ENCODE assay signal across 2 cellular contexts in the genomic region with DNA sequence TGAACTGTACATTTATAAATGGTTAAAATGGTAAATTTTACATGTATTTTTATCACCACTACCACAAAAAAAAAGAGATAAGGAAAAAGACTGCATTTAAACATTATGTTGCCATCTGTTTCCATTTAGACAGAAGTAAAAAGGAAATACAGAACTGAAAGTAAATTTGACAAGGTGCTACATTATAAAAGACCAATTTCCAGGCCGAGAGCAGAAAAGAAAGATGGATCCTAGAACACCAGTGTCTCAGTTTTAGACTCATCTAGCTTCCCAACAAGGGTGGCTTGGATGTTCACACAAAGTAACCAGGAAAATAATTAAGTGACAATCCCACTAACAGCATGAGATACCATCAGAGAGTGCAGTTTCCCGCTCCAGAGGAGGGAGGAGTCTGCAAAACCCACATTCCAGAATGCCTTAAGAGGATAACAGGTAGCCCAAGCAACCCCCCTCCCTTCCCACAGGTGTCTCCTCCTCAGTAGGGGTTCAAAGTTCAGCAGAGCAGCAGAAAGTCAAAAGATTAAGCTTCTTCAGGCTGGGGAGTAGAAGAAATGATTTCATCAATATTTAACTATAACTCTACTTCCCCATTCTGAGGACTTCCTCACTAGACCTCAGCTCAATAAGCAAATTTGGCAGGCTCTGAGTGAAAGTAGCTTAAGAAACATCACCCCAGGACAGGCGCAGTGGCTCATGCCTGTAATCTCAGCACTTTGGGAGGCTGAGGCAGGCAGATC.
TF ChIP-seq lines count a peak whose summit lies in the region.

No MANE protein-coding gene starts in this region.

TF ChIP-seq in SK-N-SH, 30 proteins besides CTCF, POLR2A, EP300 and RAD21 (continued from another document):
- TF ChIP-seq SIN3A (IDR thresholded peaks at IDR 0.05; ENCODE audit: borderline replicate concordance, low read depth, low read length) (no peak), TEAD4 (IDR thresholded peaks at IDR 0.05; ENCODE audit: borderline replicate concordance, insufficient read depth) (no peak), IRF3 (IDR thresholded peaks at IDR 0.05; ENCODE audit: low read depth, low read length) (no peak), GATA2 (CRISPR knock-in tag; IDR thresholded peaks at IDR 0.05) (no peak), SMC3 (IDR thresholded peaks at IDR 0.05; ENCODE audit: low read depth, low read length) (no peak), NFIC (IDR thresholded peaks at IDR 0.05; ENCODE audit: borderline replicate concordance) (no peak), RFX5 (IDR thresholded peaks at IDR 0.05; ENCODE audit: low read length) (no peak), MAX (IDR thresholded peaks at IDR 0.05; ENCODE audit: low read depth) (no peak)
- TF ChIP-seq, protein P1, sequence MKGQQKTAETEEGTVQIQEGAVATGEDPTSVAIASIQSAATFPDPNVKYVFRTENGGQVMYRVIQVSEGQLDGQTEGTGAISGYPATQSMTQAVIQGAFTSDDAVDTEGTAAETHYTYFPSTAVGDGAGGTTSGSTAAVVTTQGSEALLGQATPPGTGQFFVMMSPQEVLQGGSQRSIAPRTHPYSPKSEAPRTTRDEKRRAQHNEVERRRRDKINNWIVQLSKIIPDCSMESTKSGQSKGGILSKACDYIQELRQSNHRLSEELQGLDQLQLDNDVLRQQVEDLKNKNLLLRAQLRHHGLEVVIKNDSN (IDR thresholded peaks at IDR 0.05; ENCODE audit: borderline replicate concordance, low read depth): no peak
- TF ChIP-seq, protein P2, sequence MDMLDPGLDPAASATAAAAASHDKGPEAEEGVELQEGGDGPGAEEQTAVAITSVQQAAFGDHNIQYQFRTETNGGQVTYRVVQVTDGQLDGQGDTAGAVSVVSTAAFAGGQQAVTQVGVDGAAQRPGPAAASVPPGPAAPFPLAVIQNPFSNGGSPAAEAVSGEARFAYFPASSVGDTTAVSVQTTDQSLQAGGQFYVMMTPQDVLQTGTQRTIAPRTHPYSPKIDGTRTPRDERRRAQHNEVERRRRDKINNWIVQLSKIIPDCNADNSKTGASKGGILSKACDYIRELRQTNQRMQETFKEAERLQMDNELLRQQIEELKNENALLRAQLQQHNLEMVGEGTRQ (IDR thresholded peaks at IDR 0.05; ENCODE audit: borderline replicate concordance, low read depth, low read length): no peak
- TF ChIP-seq, protein P3, sequence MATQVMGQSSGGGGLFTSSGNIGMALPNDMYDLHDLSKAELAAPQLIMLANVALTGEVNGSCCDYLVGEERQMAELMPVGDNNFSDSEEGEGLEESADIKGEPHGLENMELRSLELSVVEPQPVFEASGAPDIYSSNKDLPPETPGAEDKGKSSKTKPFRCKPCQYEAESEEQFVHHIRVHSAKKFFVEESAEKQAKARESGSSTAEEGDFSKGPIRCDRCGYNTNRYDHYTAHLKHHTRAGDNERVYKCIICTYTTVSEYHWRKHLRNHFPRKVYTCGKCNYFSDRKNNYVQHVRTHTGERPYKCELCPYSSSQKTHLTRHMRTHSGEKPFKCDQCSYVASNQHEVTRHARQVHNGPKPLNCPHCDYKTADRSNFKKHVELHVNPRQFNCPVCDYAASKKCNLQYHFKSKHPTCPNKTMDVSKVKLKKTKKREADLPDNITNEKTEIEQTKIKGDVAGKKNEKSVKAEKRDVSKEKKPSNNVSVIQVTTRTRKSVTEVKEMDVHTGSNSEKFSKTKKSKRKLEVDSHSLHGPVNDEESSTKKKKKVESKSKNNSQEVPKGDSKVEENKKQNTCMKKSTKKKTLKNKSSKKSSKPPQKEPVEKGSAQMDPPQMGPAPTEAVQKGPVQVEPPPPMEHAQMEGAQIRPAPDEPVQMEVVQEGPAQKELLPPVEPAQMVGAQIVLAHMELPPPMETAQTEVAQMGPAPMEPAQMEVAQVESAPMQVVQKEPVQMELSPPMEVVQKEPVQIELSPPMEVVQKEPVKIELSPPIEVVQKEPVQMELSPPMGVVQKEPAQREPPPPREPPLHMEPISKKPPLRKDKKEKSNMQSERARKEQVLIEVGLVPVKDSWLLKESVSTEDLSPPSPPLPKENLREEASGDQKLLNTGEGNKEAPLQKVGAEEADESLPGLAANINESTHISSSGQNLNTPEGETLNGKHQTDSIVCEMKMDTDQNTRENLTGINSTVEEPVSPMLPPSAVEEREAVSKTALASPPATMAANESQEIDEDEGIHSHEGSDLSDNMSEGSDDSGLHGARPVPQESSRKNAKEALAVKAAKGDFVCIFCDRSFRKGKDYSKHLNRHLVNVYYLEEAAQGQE (IDR thresholded peaks at IDR 0.05; ENCODE audit: low read depth, low read length): no peak

TF ChIP-seq in SK-N-SH treated with all-trans-retinoic acid at 6 μM for 48 hours, 23 proteins besides CTCF, POLR2A, EP300 and RAD21:
- TF ChIP-seq CREB5 (CRISPR knock-in tag; IDR thresholded peaks at IDR 0.05; ENCODE audit: low read depth): no peak
- TF ChIP-seq, protein P4, sequence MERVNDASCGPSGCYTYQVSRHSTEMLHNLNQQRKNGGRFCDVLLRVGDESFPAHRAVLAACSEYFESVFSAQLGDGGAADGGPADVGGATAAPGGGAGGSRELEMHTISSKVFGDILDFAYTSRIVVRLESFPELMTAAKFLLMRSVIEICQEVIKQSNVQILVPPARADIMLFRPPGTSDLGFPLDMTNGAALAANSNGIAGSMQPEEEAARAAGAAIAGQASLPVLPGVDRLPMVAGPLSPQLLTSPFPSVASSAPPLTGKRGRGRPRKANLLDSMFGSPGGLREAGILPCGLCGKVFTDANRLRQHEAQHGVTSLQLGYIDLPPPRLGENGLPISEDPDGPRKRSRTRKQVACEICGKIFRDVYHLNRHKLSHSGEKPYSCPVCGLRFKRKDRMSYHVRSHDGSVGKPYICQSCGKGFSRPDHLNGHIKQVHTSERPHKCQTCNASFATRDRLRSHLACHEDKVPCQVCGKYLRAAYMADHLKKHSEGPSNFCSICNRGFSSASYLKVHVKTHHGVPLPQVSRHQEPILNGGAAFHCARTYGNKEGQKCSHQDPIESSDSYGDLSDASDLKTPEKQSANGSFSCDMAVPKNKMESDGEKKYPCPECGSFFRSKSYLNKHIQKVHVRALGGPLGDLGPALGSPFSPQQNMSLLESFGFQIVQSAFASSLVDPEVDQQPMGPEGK (CRISPR knock-in tag; IDR thresholded peaks at IDR 0.05; ENCODE audit: borderline replicate concordance): no peak
- TF ChIP-seq ZC3H10 (CRISPR knock-in tag; IDR thresholded peaks at IDR 0.05): no peak
